ENCODE assay signal across 13 cellular contexts in the genomic region with DNA sequence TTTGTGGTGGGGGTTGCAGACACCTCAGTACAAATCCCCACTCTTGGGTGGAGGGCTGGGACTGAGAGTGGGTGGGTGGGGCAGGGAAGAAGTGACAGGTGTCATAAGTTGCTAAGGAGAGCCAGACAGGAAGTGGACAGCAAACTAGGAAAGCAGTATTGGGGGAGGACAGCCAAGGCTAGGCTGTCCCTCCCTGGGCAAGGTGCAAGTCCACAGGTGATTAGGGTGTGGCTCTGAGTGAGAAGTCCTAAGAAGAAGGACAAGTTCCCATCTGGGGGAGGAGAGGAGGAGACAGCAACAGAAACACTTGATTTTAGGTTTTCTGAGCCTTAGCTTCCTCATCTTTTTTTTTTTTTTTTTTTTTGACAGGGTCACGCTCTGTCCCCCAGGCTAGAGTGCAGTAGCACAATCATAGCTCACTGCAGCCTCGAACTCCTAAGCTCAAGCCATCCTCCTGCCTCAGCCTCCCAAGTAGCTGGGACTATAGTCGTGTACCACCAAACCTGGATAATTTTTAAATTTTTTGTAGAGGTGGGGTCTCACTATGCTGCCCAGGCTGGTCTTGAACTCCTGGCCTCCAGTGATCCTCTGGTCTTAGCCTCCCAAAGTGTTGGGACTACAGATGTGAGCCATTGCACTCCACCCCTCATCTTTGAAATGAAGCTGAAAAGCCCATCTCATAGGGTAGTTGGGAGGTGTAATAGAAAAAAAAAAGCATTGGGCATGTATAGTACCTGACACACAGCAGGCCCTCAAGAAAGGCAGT. TPM values are rescaled to one million over a fixed set of nuclear protein-coding genes. Genes with fewer than 3 reads are reported as not detected.
DNase-seq lines count a peak whose midpoint lies in the region; ATAC-seq and TF ChIP-seq lines count a peak whose summit lies in the region.
"Had no signal": no experiment of that assay in that cellular context is flagged by ENCODE, and none has a peak within 500 bp of the region (broad histone marks: within the 10 kb centered on the region; RNA-seq: fewer than 3 reads in every experiment).

No MANE protein-coding gene starts in this region.

- H3K27me3 ChIP-seq in left lung (no peaks in the 10 kb centered on the region), brain microvascular endothelial cell (replicated peaks) (no peaks in the 10 kb centered on the region)
- H3K27me3 ChIP-seq: thyroid gland had no signal

- H3K36me3 ChIP-seq in left lung: peaks cover 0 to 47% of the 10 kb centered on the region in 2 donors
- H3K36me3 ChIP-seq in brain microvascular endothelial cell (replicated peaks): peaks cover 34% of the 10 kb centered on the region

- peaks cover 1% of the 10 kb centered on the region for H3K36me3 Mint-ChIP-seq in activated naive CD4-positive, alpha-beta T cell treated with anti-CD3 and anti-CD28 coated beads for 36 hours (ENCODE audit: low read depth)
- peaks cover 3% of the 10 kb centered on the region; the same call in 1 of the 2 replicates for H3K36me3 Mint-ChIP-seq in WTC11
- peaks cover 7% of the 10 kb centered on the region for H3K36me3 Mint-ChIP-seq in stimulated activated memory B cell treated with anti-CD40 and anti-IgM and Interleukin-4, amounts not matched to agents 10 μg/mL and 1 μg/mL and 100 μg/mL, for 72 hours

- no peak for DNase-seq in activated naive CD4-positive, alpha-beta T cell treated with anti-CD3 and anti-CD28 coated beads for 36 hours
- DNase-seq in activated naive CD4-positive, alpha-beta T cell treated with anti-CD3 and anti-CD28 coated beads, Interleukin-2, amount 50 U/mL, for 16 hours: no peak
- DNase-seq in WTC11 (ENCODE audit: low spot score) (no peak), left lung (no peak), brain microvascular endothelial cell (no peak)
- no peak for DNase-seq in stimulated activated CD4-positive, alpha-beta T cell treated with anti-CD3 and anti-CD28 coated beads, Interleukin-2, amount 100 ng/mL, for 48 hours
- DNase-seq: DMS79 treated with DMSO at 0.1 percent for 48 hours, NCI-H1694 treated with DMSO at 0.1 percent for 48 hours, NCI-H526 treated with DMSO at 0.1 percent for 48 hours, thyroid gland had no signal

- H3K27ac Mint-ChIP-seq in activated naive CD4-positive, alpha-beta T cell treated with anti-CD3 and anti-CD28 coated beads for 36 hours: peak overlapping the region; percentile 30
- no peak overlapping the region for H3K27ac Mint-ChIP-seq in WTC11
- H3K27ac Mint-ChIP-seq in stimulated activated memory B cell treated with anti-CD40 and anti-IgM and Interleukin-4, amounts not matched to agents 10 μg/mL and 1 μg/mL and 100 μg/mL, for 72 hours: peak overlapping the region; percentile 59

- H3K27ac ChIP-seq in left lung (peak overlapping the region; percentile 87), brain microvascular endothelial cell (no peak overlapping the region)
- H3K27ac ChIP-seq: KMS-11 had no signal

- peaks cover 30% of the 10 kb centered on the region for H3K4me1 Mint-ChIP-seq in activated naive CD4-positive, alpha-beta T cell treated with anti-CD3 and anti-CD28 coated beads for 36 hours (ENCODE audit: low read depth)
- H3K4me1 Mint-ChIP-seq in WTC11: peaks cover 5% of the 10 kb centered on the region
- peaks cover 27% of the 10 kb centered on the region for H3K4me1 Mint-ChIP-seq in stimulated activated memory B cell treated with anti-CD40 and anti-IgM and Interleukin-4, amounts not matched to agents 10 μg/mL and 1 μg/mL and 100 μg/mL, for 72 hours

- in situ Hi-C loops in brain microvascular endothelial cell (cut with HindIII; ENCODE audit: low pct_ligation_motif_present, low sequenced_read_pairs): no loop called here

- H3K9me3 Mint-ChIP-seq in activated naive CD4-positive, alpha-beta T cell treated with anti-CD3 and anti-CD28 coated beads for 36 hours: no peaks in the 10 kb centered on the region
- no peaks in the 10 kb centered on the region for H3K9me3 Mint-ChIP-seq in WTC11
- H3K9me3 Mint-ChIP-seq in stimulated activated memory B cell treated with anti-CD40 and anti-IgM and Interleukin-4, amounts not matched to agents 10 μg/mL and 1 μg/mL and 100 μg/mL, for 72 hours: no peaks in the 10 kb centered on the region

- no peaks in the 10 kb centered on the region for H3K9me3 ChIP-seq in left lung
- H3K9me3 ChIP-seq: thyroid gland had no signal

- peaks cover 7 to 36% of the 10 kb centered on the region in 2 donors for H3K4me1 ChIP-seq in left lung

- POLR2A ChIA-PET in WTC11 (lab: Charles Lee): interaction anchor here (0.6 kb wide), 2 partner anchors 8 to 251 kb away, joined by 3 read pairs; no protein-coding TSS in a partner anchor

- H3K27me3 Mint-ChIP-seq in activated naive CD4-positive, alpha-beta T cell treated with anti-CD3 and anti-CD28 coated beads for 36 hours (ENCODE audit: low read depth): no peaks in the 10 kb centered on the region
- peaks cover 12% of the 10 kb centered on the region for H3K27me3 Mint-ChIP-seq in WTC11 (ENCODE audit: low read depth)
- H3K27me3 Mint-ChIP-seq in stimulated activated memory B cell treated with anti-CD40 and anti-IgM and Interleukin-4, amounts not matched to agents 10 μg/mL and 1 μg/mL and 100 μg/mL, for 72 hours: no peaks in the 10 kb centered on the region

- H3K4me3 ChIP-seq in left lung: no peak overlapping the region
- no peak overlapping the region for H3K4me3 ChIP-seq in brain microvascular endothelial cell (ENCODE audit: low read depth, low read length)
- H3K4me3 ChIP-seq: thyroid gland had no signal

- intact Hi-C loops in activated naive CD4-positive, alpha-beta T cell treated with anti-CD3 and anti-CD28 coated beads for 36 hours (cut with micrococcal nuclease): loop anchor here (5.0 kb wide), 1 partner anchor 492 kb away; a partner anchor contains a TSS
- intact Hi-C loops in left lung (cut with DNase I): no loop called here

- ATAC-seq in WTC11 (no peak), left lung (no peak), GM18520 (IDR thresholded peaks at IDR 0.05; ENCODE audit: unreplicated experiment) (no peak)
- ATAC-seq in stimulated activated memory B cell treated with anti-CD40 and anti-IgM and Interleukin-4, amounts not matched to agents 10 μg/mL and 1 μg/mL and 100 μg/mL, for 72 hours: no peak

- TF ChIP-seq CTCF in WTC11 (IDR thresholded peaks at IDR 0.05): no peak
- TF ChIP-seq CTCF in left lung (IDR thresholded peaks at IDR 0.05): no peak
- TF ChIP-seq CTCF in brain microvascular endothelial cell (IDR thresholded peaks at IDR 0.05; ENCODE audit: low read depth, low read length, missing control alignments): no peak

- no peak overlapping the region for H3K4me3 Mint-ChIP-seq in activated naive CD4-positive, alpha-beta T cell treated with anti-CD3 and anti-CD28 coated beads for 36 hours
- H3K4me3 Mint-ChIP-seq in WTC11: no peak overlapping the region
- H3K4me3 Mint-ChIP-seq in stimulated activated memory B cell treated with anti-CD40 and anti-IgM and Interleukin-4, amounts not matched to agents 10 μg/mL and 1 μg/mL and 100 μg/mL, for 72 hours: no peak overlapping the region

- CTCF ChIA-PET in activated naive CD4-positive, alpha-beta T cell treated with anti-CD3 and anti-CD28 coated beads for 36 hours (lab: Charles Lee): interaction anchor here (1.2 to 1.4 kb wide), 2 partner anchors 9 to 29 kb away, joined by 3 to 9 read pairs; a partner anchor contains a TSS
- CTCF ChIA-PET in WTC11 (lab: Charles Lee): interaction anchor here (0.9 to 2.9 kb wide), 2 partner anchors 8 to 29 kb away, joined by 3 to 27 read pairs; a partner anchor contains a TSS

TF ChIP-seq in WTC11, 78 proteins besides CTCF, POLR2A, EP300 and RAD21:
- TF ChIP-seq ZNF121 (CRISPR knock-in tag; IDR thresholded peaks at IDR 0.05) (0 out of 2 replicates have a peak, but pooled peaks have one; percentile 28), TEAD4 (CRISPR knock-in tag; IDR thresholded peaks at IDR 0.05) (no peak)

RNA-seq across cellular contexts. Expression of a gene that starts 2.5 kb away (rescaled TPM):
- total RNA-seq in activated naive CD4-positive, alpha-beta T cell treated with anti-CD3 and anti-CD28 coated beads for 36 hours: 10 to 100 TPM; 64.3 to 64.5 TPM
- total RNA-seq in WTC11 (2021): 35.9 to 38.2 TPM (median 36.9 TPM) in 3 replicates
- 10 to 100 TPM; 70.1 to 95.1 TPM for total RNA-seq in left lung

RNA-seq across cellular contexts. Expression of a gene that starts 7.2 kb away (rescaled TPM):
- total RNA-seq in activated naive CD4-positive, alpha-beta T cell treated with anti-CD3 and anti-CD28 coated beads for 36 hours: 10 to 100 TPM in 1 of 2 experiments, 1 to 10 TPM in 1; 9.1 to 10.3 TPM
- total RNA-seq in WTC11 (2021): 1.5 to 2.5 TPM (median 1.8 TPM) in 3 replicates
- 1 to 10 TPM; 5.6 to 9.0 TPM for total RNA-seq in left lung

RNA-seq across cellular contexts. Expression of a gene that starts 24.5 kb away (rescaled TPM):
- 10 to 100 TPM; 24.6 to 27.3 TPM for total RNA-seq in activated naive CD4-positive, alpha-beta T cell treated with anti-CD3 and anti-CD28 coated beads for 36 hours
- total RNA-seq in WTC11 (2021) (43.7 to 52.7 TPM (median 51.7 TPM) in 3 replicates), left lung (10 to 100 TPM; 57.5 to 79.5 TPM)

RNA-seq across cellular contexts. Expression of a gene that starts 28.8 kb away (rescaled TPM):
- 1 to 10 TPM; 3.6 to 4.7 TPM for total RNA-seq in activated naive CD4-positive, alpha-beta T cell treated with anti-CD3 and anti-CD28 coated beads for 36 hours
- total RNA-seq in WTC11 (2021) (5.1 to 7.6 TPM (median 6.6 TPM) in 3 replicates), left lung (1 to 10 TPM; 1.6 TPM)

RNA-seq across cellular contexts. Expression of a gene that starts 44.7 kb away (rescaled TPM):
- total RNA-seq in activated naive CD4-positive, alpha-beta T cell treated with anti-CD3 and anti-CD28 coated beads for 36 hours: 100 to 1,000 TPM; 104 to 105 TPM
- total RNA-seq in WTC11 (2021) (159 to 164 TPM (median 161 TPM) in 3 replicates), left lung (10 to 100 TPM; 82.5 to 89.8 TPM)
